In genomic region chr2:39124770-39125075, GRCh38 we compare ENCODE assay signal across 8 cellular contexts. TPM values are rescaled to one million over a fixed set of nuclear protein-coding genes. Genes with fewer than 3 reads are reported as not detected.
A peak's percentile ranks its signal among the peaks of the same experiment; 100 is the strongest.
DNase-seq lines count a peak whose midpoint lies in the region; ATAC-seq and TF ChIP-seq lines count a peak whose summit lies in the region.

No MANE protein-coding gene starts in this region.

- H3K36me3 ChIP-seq in breast epithelium (no peaks in the 10 kb centered on the region), lung (ENCODE audit: control insufficient read depth in 2 of 2, insufficient read depth in 2 of 2, low read length in 2 of 2) (no peaks in the 10 kb centered on the region), thymus (ENCODE audit: control insufficient read depth, insufficient read depth) (no peaks in the 10 kb centered on the region)

- intact Hi-C loops in breast epithelium (cut with DNase I; ENCODE audit: low total_unique reads): no loop called here

- H3K27ac ChIP-seq in breast epithelium (peak overlapping the region; percentile 92 to 95), lung (ENCODE audit: low read depth in 1 of 2, low read length in 1 of 2) (peak overlapping the region; percentile 85 to 94), thymus (ENCODE audit: low read depth) (peak overlapping the region; percentile 94)

- no peak for TF ChIP-seq CTCF in breast epithelium (IDR thresholded peaks at IDR 0.05)
- TF ChIP-seq CTCF in lung (IDR thresholded peaks at IDR 0.05; ENCODE audit: control extremely low read depth, extremely low read depth): no peak

- no peak for TF ChIP-seq POLR2A in breast epithelium (IDR thresholded peaks at IDR 0.05)

- H3K27me3 ChIP-seq in breast epithelium (no peaks in the 10 kb centered on the region), lung (ENCODE audit: control insufficient read depth, insufficient read depth) (no peaks in the 10 kb centered on the region), thymus (ENCODE audit: control insufficient read depth, insufficient read depth) (no peaks in the 10 kb centered on the region)

- H3K9me3 ChIP-seq in breast epithelium: no peaks in the 10 kb centered on the region
- no peaks in the 10 kb centered on the region for H3K9me3 ChIP-seq in lung (ENCODE audit: control insufficient read depth in 2 of 2, insufficient read depth in 1 of 2, low read length in 1 of 2)
- H3K9me3 ChIP-seq in thymus (ENCODE audit: control insufficient read depth): no peaks in the 10 kb centered on the region

- ATAC-seq in lung (ENCODE audit: insufficient read depth, low FRiP score) (no peak), HG03196 (IDR thresholded peaks at IDR 0.05; ENCODE audit: unreplicated experiment) (no peak)

- H3K4me3 ChIP-seq in breast epithelium (peak overlapping the region; percentile 77 to 94 (median 85)), lung (peak overlapping the region; percentile 63), thymus (ENCODE audit: low read length) (peak overlapping the region; percentile 66)

- 0 to 1% methylated on average over 9 of the region's 9 CpGs for WGBS in lung, 2 donors
- under 1% methylated on average over 9 of the region's 9 CpGs for WGBS in thymus

- H3K4me1 ChIP-seq in breast epithelium (peaks cover 0 to 14% of the 10 kb centered on the region in 2 donors), lung (ENCODE audit: control insufficient read depth in 2 of 2, insufficient read depth in 2 of 2, low read length in 2 of 2) (peaks cover 0 to 9% of the 10 kb centered on the region in 2 donors), thymus (ENCODE audit: control insufficient read depth, insufficient read depth, low read length) (peaks cover 9% of the 10 kb centered on the region)

- DNase-seq in COLO668 (lab: John Stamatoyannopoulos, UW; ENCODE audit: unreplicated experiment): peak; percentile 30
- peak; percentile 80 for DNase-seq in NCI-H2227 treated with DMSO at 0.1 percent for 48 hours (lab: John Stamatoyannopoulos, UW)
- DNase-seq in breast epithelium (ENCODE audit: low spot score in 2 of 2): no peak
- no peak for DNase-seq in lung (ENCODE audit: low spot score)
- no peak for DNase-seq in 8988T
- no peak for DNase-seq in globus pallidus (ENCODE audit: low spot score)

RNA-seq across cellular contexts. Expression of gene SOS1, which starts 3.9 kb away (rescaled TPM):
- total RNA-seq in breast epithelium (10 to 100 TPM; 33.4 to 49.0 (median 37.0) TPM), lung (10 to 100 TPM; 22.4 to 97.6 TPM)
- polyA plus RNA-seq in lung (1 to 10 TPM; 3.9 to 6.7 TPM), thymus (10.4 TPM)

Comparison
In these comparisons a context has a peak if more than half of its experiments do, and no peak if none do; other contexts are left out.
1. DNase-seq: peak in COLO668 (single experiment) and NCI-H2227 treated with DMSO at 0.1 percent for 48 hours (single experiment); none in breast epithelium (0 of 2), lung (single experiment), 8988T (single experiment) and globus pallidus (single experiment).
2. Peak in every context shown above with its lines, with median percentiles within 50 percentile points of each other: H3K27ac ChIP-seq and H3K4me3 ChIP-seq.